ENCODE assay signal across 17 cellular contexts in genomic region chr10:126380352-126381076, GRCh38.
"Had no signal": no experiment of that assay in that cellular context is flagged by ENCODE, and none has a peak within 500 bp of the region (broad histone marks: within the 10 kb centered on the region; RNA-seq: fewer than 3 reads in every experiment).

No MANE protein-coding gene starts in this region.

- H3K9me3 ChIP-seq: colonic mucosa, neutrophil had no signal

- H3K27me3 ChIP-seq: colonic mucosa had no signal

- H3K4me3 ChIP-seq: colonic mucosa, spleen had no signal

- H3K9ac ChIP-seq: parathyroid adenoma had no signal

- ATAC-seq: activated CD4-positive, CD25-positive, alpha-beta regulatory T cell treated with anti-CD3 and anti-CD28 coated beads, Interleukin-2, amount 50 U/mL, for 24 hours; activated naive CD8-positive, alpha-beta T cell treated with anti-CD3 and anti-CD28 coated beads, Interleukin-2, amount 50 U/mL, for 24 hours; natural killer cell; sciatic nerve; stimulated activated naive B cell treated with anti-CD40 and anti-IgM and Interleukin-4, amounts not matched to agents 10 μg/mL and 1 μg/mL and 100 μg/mL, for 72 hours had no signal

- H2AFZ ChIP-seq: parathyroid adenoma had no signal

- H3K79me2 ChIP-seq: parathyroid adenoma had no signal

- DNase-seq: activated CD4-positive, alpha-beta T cell treated with anti-CD3 and anti-CD28 coated beads, Interleukin-2, amount 50 U/mL, for 1 hour; activated CD8-positive, alpha-beta memory T cell treated with anti-CD3 and anti-CD28 coated beads, Interleukin-2, amount 50 U/mL, for 4 hours; activated effector memory CD4-positive, alpha-beta T cell treated with Interleukin-2 at 50 U/mL for 16 hours; activated naive CD4-positive, alpha-beta T cell treated with anti-CD3 and anti-CD28 coated beads, Interleukin-2, amount 10 ng/mL, durations not matched to agents 7 days and 5 days; activated naive CD8-positive, alpha-beta T cell treated with anti-CD3 and anti-CD28 coated beads, Interleukin-2, amount 50 U/mL, for 24 hours; activated T-cell treated with anti-CD3 and anti-CD28 coated beads, Interleukin-2, amount 50 U/mL, for 48 hours; anterior cingulate cortex; colonic mucosa; mesendoderm; natural killer cell; spleen; stimulated activated CD4-positive, alpha-beta T cell treated with anti-CD3 and anti-CD28 coated beads, Interleukin-4, amount 100 ng/mL, for 4 hours; stimulated activated naive B cell treated with anti-CD40 and anti-IgM and Interleukin-4, amounts not matched to agents 10 μg/mL and 1 μg/mL and 100 μg/mL, for 72 hours had no signal

- H3K36me3 ChIP-seq: colonic mucosa, neutrophil, spleen had no signal

- H3K4me1 ChIP-seq: parathyroid adenoma, spleen had no signal

- H3K27ac ChIP-seq: colonic mucosa, neutrophil, parathyroid adenoma, spleen had no signal
